In the genomic region with DNA sequence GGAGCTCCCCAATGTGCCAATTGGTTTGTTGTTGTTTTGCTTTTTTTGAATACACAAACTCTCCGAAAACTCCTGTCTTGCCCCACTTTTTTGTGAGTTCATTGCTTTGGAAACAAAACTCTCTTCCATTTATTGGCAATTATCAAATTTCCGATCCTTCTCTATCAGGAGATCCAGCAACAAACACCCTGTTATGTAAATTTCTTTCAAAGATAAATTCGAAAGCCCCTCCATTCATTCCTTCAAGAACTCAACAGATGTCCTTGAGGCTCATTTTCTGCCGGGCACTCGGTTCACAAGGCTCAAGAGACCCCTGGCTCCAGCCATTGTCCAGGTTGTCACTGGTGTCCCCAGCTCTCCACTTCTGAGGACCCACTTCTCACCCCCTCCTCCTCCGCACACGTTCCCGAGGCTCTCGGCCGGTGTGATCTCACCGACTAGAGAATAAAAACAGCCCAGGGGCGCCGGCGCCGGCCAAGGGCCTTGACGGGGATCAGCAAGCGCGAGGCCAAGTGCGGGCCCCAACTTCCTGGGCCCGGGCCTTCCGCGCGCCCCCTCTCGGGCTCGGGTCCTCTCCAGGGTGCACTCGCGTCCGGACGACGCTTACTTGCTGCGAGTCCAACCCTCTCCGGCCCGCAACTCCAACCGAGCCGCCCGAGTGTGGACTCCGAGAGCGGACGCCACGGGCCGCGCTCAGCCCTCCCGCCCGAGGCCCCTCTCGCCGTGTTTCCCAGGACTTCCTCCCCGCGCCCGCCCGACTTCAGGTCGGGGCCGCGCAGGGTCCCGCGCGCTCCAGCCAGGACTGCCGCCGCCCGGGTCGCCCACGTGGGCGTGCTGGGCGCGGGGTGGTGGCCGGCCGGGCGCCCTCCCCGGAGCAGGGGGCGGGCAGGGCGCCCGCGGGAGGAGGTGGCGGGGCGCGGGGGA, we compare ENCODE assay signal across 1 cellular context.
TF ChIP-seq lines count a peak whose summit lies in the region.

No MANE protein-coding gene starts in this region.

TF ChIP-seq in HepG2, 621 proteins besides CTCF, POLR2A, EP300 and RAD21 (continued from another document and continues in another):
- TF ChIP-seq ZNF678 (CRISPR knock-in tag; IDR thresholded peaks at IDR 0.05) (no peak), ZNF329 (CRISPR knock-in tag; IDR thresholded peaks at IDR 0.05; ENCODE audit: low read depth) (no peak), RBFOX2 (IDR thresholded peaks at IDR 0.05; ENCODE audit: low read depth, low read length) (peak; percentile 92), NFKB2 (CRISPR knock-in tag; IDR thresholded peaks at IDR 0.05; ENCODE audit: borderline replicate concordance) (peak; percentile 47), MAZ (IDR thresholded peaks at IDR 0.05; ENCODE audit: borderline replicate concordance, low read depth, low read length) (peak; percentile 56; the same call in 1 of the 2 replicates), MAZ (CRISPR knock-in tag; IDR thresholded peaks at IDR 0.05; ENCODE audit: low read depth) (peak; percentile 85), ZNF598 (CRISPR knock-in tag; IDR thresholded peaks at IDR 0.05; ENCODE audit: borderline replicate concordance) (no peak), HCFC1 (IDR thresholded peaks at IDR 0.05; ENCODE audit: low read depth, low read length) (no peak), HHEX (CRISPR knock-in tag; IDR thresholded peaks at IDR 0.05) (no peak), HDAC2 (CRISPR knock-in tag; IDR thresholded peaks at IDR 0.05) (no peak), ZNF556 (CRISPR knock-in tag; IDR thresholded peaks at IDR 0.05; ENCODE audit: borderline replicate concordance) (no peak), DMAP1 (CRISPR knock-in tag; IDR thresholded peaks at IDR 0.05) (no peak; the same call in 1 of the 2 replicates), CBFB (CRISPR knock-in tag; IDR thresholded peaks at IDR 0.05) (peak; percentile 58), BRD4 (CRISPR knock-in tag; IDR thresholded peaks at IDR 0.05) (peak; percentile 80; the same call in 1 of the 2 replicates), ZNF335 (CRISPR knock-in tag; IDR thresholded peaks at IDR 0.05) (no peak), PCBP2 (optimal IDR thresholded peaks at IDR 0.05; ENCODE audit: low read depth, low read length, poor library complexity, severe bottlenecking) (no peak), SAFB2 (CRISPR knock-in tag; IDR thresholded peaks at IDR 0.05; ENCODE audit: borderline replicate concordance, low read depth) (no peak), ZNF30 (CRISPR knock-in tag; IDR thresholded peaks at IDR 0.05) (no peak), ZNF780A (CRISPR knock-in tag; IDR thresholded peaks at IDR 0.05) (no peak), THAP7 (CRISPR knock-in tag; IDR thresholded peaks at IDR 0.05) (no peak), ZSCAN31 (CRISPR knock-in tag; IDR thresholded peaks at IDR 0.05; ENCODE audit: low read depth) (no peak), SSRP1 (CRISPR knock-in tag; IDR thresholded peaks at IDR 0.05) (no peak), BATF2 (CRISPR knock-in tag; IDR thresholded peaks at IDR 0.05) (0 out of 2 replicates have a peak, but pooled peaks have one; percentile 41), ZC3H13 (CRISPR knock-in tag; IDR thresholded peaks at IDR 0.05) (peak; percentile 73), MXD4 (CRISPR knock-in tag; IDR thresholded peaks at IDR 0.05) (peak; percentile 58; the same call in 1 of the 2 replicates), SALL2 (CRISPR knock-in tag; IDR thresholded peaks at IDR 0.05) (no peak), SKI (IDR thresholded peaks at IDR 0.05; ENCODE audit: partially characterized antibody) (no peak), ZNF563 (CRISPR knock-in tag; IDR thresholded peaks at IDR 0.05) (peak; percentile 33; the same call in 1 of the 2 replicates), SRSF1 (optimal IDR thresholded peaks at IDR 0.05; ENCODE audit: low read depth, low read length) (peak; percentile 36), HNF4G (IDR thresholded peaks at IDR 0.05; ENCODE audit: borderline replicate concordance, low read depth, low read length) (no peak), HNF4G (CRISPR knock-in tag; IDR thresholded peaks at IDR 0.05; ENCODE audit: borderline replicate concordance, low read depth) (no peak), CBX5 (CRISPR knock-in tag; IDR thresholded peaks at IDR 0.05; ENCODE audit: borderline replicate concordance) (peak; percentile 65; the same call in 1 of the 2 replicates)
- TF ChIP-seq, protein P1, sequence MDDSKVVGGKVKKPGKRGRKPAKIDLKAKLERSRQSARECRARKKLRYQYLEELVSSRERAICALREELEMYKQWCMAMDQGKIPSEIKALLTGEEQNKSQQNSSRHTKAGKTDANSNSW (CRISPR knock-in tag; IDR thresholded peaks at IDR 0.05; ENCODE audit: borderline replicate concordance) = no peak
- TF ChIP-seq, protein P2, sequence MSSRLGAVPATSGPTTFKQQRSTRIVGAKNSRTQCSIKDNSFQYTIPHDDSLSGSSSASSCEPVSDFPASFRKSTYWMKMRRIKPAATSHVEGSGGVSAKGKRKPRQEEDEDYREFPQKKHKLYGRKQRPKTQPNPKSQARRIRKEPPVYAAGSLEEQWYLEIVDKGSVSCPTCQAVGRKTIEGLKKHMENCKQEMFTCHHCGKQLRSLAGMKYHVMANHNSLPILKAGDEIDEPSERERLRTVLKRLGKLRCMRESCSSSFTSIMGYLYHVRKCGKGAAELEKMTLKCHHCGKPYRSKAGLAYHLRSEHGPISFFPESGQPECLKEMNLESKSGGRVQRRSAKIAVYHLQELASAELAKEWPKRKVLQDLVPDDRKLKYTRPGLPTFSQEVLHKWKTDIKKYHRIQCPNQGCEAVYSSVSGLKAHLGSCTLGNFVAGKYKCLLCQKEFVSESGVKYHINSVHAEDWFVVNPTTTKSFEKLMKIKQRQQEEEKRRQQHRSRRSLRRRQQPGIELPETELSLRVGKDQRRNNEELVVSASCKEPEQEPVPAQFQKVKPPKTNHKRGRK (CRISPR knock-in tag; IDR thresholded peaks at IDR 0.05) = no peak
- TF ChIP-seq, protein P3, sequence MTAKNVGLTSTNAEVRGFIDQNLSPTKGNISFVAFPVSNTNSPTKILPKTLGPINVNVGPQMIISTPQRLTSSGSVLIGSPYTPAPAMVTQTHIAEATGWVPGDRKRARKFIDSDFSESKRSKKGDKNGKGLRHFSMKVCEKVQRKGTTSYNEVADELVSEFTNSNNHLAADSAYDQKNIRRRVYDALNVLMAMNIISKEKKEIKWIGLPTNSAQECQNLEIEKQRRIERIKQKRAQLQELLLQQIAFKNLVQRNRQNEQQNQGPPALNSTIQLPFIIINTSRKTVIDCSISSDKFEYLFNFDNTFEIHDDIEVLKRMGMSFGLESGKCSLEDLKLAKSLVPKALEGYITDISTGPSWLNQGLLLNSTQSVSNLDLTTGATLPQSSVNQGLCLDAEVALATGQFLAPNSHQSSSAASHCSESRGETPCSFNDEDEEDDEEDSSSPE (CRISPR knock-in tag; IDR thresholded peaks at IDR 0.05) = 0 out of 2 replicates have a peak, but pooled peaks have one; percentile 50
- TF ChIP-seq, protein P4, sequence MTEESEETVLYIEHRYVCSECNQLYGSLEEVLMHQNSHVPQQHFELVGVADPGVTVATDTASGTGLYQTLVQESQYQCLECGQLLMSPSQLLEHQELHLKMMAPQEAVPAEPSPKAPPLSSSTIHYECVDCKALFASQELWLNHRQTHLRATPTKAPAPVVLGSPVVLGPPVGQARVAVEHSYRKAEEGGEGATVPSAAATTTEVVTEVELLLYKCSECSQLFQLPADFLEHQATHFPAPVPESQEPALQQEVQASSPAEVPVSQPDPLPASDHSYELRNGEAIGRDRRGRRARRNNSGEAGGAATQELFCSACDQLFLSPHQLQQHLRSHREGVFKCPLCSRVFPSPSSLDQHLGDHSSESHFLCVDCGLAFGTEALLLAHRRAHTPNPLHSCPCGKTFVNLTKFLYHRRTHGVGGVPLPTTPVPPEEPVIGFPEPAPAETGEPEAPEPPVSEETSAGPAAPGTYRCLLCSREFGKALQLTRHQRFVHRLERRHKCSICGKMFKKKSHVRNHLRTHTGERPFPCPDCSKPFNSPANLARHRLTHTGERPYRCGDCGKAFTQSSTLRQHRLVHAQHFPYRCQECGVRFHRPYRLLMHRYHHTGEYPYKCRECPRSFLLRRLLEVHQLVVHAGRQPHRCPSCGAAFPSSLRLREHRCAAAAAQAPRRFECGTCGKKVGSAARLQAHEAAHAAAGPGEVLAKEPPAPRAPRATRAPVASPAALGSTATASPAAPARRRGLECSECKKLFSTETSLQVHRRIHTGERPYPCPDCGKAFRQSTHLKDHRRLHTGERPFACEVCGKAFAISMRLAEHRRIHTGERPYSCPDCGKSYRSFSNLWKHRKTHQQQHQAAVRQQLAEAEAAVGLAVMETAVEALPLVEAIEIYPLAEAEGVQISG (CRISPR knock-in tag; IDR thresholded peaks at IDR 0.05) = 0 out of 2 replicates have a peak, but pooled peaks have one; percentile 39
- TF ChIP-seq, protein P5, sequence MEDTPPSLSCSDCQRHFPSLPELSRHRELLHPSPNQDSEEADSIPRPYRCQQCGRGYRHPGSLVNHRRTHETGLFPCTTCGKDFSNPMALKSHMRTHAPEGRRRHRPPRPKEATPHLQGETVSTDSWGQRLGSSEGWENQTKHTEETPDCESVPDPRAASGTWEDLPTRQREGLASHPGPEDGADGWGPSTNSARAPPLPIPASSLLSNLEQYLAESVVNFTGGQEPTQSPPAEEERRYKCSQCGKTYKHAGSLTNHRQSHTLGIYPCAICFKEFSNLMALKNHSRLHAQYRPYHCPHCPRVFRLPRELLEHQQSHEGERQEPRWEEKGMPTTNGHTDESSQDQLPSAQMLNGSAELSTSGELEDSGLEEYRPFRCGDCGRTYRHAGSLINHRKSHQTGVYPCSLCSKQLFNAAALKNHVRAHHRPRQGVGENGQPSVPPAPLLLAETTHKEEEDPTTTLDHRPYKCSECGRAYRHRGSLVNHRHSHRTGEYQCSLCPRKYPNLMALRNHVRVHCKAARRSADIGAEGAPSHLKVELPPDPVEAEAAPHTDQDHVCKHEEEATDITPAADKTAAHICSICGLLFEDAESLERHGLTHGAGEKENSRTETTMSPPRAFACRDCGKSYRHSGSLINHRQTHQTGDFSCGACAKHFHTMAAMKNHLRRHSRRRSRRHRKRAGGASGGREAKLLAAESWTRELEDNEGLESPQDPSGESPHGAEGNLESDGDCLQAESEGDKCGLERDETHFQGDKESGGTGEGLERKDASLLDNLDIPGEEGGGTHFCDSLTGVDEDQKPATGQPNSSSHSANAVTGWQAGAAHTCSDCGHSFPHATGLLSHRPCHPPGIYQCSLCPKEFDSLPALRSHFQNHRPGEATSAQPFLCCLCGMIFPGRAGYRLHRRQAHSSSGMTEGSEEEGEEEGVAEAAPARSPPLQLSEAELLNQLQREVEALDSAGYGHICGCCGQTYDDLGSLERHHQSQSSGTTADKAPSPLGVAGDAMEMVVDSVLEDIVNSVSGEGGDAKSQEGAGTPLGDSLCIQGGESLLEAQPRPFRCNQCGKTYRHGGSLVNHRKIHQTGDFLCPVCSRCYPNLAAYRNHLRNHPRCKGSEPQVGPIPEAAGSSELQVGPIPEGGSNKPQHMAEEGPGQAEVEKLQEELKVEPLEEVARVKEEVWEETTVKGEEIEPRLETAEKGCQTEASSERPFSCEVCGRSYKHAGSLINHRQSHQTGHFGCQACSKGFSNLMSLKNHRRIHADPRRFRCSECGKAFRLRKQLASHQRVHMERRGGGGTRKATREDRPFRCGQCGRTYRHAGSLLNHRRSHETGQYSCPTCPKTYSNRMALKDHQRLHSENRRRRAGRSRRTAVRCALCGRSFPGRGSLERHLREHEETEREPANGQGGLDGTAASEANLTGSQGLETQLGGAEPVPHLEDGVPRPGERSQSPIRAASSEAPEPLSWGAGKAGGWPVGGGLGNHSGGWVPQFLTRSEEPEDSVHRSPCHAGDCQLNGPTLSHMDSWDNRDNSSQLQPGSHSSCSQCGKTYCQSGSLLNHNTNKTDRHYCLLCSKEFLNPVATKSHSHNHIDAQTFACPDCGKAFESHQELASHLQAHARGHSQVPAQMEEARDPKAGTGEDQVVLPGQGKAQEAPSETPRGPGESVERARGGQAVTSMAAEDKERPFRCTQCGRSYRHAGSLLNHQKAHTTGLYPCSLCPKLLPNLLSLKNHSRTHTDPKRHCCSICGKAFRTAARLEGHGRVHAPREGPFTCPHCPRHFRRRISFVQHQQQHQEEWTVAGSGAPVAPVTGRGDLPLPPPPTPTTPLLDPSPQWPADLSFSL (CRISPR knock-in tag; IDR thresholded peaks at IDR 0.05) = no peak
- TF ChIP-seq, protein P6, sequence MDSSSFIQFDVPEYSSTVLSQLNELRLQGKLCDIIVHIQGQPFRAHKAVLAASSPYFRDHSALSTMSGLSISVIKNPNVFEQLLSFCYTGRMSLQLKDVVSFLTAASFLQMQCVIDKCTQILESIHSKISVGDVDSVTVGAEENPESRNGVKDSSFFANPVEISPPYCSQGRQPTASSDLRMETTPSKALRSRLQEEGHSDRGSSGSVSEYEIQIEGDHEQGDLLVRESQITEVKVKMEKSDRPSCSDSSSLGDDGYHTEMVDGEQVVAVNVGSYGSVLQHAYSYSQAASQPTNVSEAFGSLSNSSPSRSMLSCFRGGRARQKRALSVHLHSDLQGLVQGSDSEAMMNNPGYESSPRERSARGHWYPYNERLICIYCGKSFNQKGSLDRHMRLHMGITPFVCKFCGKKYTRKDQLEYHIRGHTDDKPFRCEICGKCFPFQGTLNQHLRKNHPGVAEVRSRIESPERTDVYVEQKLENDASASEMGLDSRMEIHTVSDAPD (CRISPR knock-in tag; IDR thresholded peaks at IDR 0.05) = no peak
- TF ChIP-seq, protein P7, sequence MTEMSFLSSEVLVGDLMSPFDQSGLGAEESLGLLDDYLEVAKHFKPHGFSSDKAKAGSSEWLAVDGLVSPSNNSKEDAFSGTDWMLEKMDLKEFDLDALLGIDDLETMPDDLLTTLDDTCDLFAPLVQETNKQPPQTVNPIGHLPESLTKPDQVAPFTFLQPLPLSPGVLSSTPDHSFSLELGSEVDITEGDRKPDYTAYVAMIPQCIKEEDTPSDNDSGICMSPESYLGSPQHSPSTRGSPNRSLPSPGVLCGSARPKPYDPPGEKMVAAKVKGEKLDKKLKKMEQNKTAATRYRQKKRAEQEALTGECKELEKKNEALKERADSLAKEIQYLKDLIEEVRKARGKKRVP (CRISPR knock-in tag; IDR thresholded peaks at IDR 0.05) = peak in 1 of 2 experiments; percentile 44; a peak in 1 of 4 replicates
